1 cellular context compared by ENCODE assay signal in the genomic region with DNA sequence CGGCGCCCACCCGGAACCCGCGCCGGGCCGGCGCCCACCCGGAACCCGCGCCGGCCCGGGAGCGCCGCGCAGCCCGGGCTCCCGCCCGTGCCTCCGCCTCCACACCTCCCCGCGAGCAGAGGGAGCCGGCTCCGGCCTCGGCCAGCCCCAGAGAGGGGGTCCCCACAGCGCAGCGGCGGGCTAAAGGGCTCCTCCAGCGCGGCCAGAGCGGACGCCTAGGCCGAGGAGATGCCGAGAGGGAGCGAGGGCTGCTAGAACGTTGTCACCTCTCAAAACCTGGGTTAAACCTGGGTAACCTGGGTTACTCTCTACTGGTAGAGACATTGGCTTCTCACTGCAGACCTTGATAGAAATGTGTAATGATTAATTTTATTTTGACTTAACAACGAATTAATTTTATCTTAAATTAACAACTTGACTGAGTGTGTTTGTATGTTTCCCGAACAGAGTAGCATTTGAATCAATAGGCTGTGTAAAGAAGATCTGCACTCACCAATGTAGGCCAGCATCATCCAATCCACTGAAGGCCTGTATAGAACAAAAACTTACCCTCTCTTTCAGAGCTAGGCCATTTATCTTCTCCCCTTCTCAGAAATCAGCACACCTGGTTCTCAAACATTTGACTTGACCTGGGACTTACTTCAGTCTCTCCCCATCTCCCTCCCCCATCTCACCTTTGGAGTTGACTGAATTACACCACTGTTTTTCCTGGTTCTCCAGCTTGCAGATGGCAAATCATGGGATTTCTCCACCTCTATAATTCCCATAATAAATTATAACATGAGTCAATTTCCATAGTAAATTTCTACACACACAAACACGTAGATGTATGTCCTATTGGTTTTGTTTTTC.
TF ChIP-seq lines count a peak whose summit lies in the region.

No MANE protein-coding gene starts in this region.

TF ChIP-seq in WTC11, 78 proteins besides CTCF, POLR2A, EP300 and RAD21 (continued from another document):
- TF ChIP-seq CBFB (CRISPR knock-in tag; IDR thresholded peaks at IDR 0.05; ENCODE audit: low read depth) (no peak), ZNF219 (CRISPR knock-in tag; IDR thresholded peaks at IDR 0.05; ENCODE audit: borderline replicate concordance) (no peak), HMGA2 (CRISPR knock-in tag; IDR thresholded peaks at IDR 0.05) (no peak), GTF2I (CRISPR knock-in tag; conservative IDR thresholded peaks at IDR 0.05) (no peak), NFYB (CRISPR knock-in tag; conservative IDR thresholded peaks at IDR 0.05; ENCODE audit: low read depth) (no peak), PRRX2 (CRISPR knock-in tag; IDR thresholded peaks at IDR 0.05) (no peak), ATF1 (CRISPR knock-in tag; IDR thresholded peaks at IDR 0.05) (no peak)
- TF ChIP-seq, protein P1, sequence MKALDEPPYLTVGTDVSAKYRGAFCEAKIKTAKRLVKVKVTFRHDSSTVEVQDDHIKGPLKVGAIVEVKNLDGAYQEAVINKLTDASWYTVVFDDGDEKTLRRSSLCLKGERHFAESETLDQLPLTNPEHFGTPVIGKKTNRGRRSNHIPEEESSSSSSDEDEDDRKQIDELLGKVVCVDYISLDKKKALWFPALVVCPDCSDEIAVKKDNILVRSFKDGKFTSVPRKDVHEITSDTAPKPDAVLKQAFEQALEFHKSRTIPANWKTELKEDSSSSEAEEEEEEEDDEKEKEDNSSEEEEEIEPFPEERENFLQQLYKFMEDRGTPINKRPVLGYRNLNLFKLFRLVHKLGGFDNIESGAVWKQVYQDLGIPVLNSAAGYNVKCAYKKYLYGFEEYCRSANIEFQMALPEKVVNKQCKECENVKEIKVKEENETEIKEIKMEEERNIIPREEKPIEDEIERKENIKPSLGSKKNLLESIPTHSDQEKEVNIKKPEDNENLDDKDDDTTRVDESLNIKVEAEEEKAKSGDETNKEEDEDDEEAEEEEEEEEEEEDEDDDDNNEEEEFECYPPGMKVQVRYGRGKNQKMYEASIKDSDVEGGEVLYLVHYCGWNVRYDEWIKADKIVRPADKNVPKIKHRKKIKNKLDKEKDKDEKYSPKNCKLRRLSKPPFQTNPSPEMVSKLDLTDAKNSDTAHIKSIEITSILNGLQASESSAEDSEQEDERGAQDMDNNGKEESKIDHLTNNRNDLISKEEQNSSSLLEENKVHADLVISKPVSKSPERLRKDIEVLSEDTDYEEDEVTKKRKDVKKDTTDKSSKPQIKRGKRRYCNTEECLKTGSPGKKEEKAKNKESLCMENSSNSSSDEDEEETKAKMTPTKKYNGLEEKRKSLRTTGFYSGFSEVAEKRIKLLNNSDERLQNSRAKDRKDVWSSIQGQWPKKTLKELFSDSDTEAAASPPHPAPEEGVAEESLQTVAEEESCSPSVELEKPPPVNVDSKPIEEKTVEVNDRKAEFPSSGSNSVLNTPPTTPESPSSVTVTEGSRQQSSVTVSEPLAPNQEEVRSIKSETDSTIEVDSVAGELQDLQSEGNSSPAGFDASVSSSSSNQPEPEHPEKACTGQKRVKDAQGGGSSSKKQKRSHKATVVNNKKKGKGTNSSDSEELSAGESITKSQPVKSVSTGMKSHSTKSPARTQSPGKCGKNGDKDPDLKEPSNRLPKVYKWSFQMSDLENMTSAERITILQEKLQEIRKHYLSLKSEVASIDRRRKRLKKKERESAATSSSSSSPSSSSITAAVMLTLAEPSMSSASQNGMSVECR (CRISPR knock-in tag; IDR thresholded peaks at IDR 0.05; ENCODE audit: borderline replicate concordance), result no peak
- TF ChIP-seq, protein P2, sequence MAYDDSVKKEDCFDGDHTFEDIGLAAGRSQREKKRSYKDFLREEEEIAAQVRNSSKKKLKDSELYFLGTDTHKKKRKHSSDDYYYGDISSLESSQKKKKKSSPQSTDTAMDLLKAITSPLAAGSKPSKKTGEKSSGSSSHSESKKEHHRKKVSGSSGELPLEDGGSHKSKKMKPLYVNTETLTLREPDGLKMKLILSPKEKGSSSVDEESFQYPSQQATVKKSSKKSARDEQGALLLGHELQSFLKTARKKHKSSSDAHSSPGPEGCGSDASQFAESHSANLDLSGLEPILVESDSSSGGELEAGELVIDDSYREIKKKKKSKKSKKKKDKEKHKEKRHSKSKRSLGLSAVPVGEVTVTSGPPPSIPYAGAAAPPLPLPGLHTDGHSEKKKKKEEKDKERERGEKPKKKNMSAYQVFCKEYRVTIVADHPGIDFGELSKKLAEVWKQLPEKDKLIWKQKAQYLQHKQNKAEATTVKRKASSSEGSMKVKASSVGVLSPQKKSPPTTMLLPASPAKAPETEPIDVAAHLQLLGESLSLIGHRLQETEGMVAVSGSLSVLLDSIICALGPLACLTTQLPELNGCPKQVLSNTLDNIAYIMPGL (CRISPR knock-in tag; IDR thresholded peaks at IDR 0.05), result no peak
